Comparison of ENCODE assay signal across 22 cellular contexts in the genomic region with DNA sequence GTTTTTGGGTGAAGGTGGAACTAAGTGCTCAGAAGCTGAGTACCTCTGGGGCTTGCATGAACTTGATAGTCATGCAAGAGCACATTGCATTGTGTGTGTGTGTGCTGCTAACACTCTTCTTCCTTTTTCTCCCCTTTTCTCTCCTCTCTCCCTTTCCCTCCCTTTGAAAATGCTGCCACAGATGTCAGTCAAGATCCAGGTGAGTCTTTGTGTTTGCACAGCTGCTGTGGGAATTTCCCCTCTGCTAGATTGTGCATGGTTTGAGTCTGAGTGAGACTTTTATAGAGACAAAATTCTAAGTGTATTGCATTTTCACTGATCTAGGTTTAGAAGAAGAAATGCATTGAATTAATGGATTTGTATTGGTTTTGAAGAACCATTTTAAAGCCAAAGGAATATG.
DNase-seq lines count a peak whose midpoint lies in the region; ATAC-seq lines count a peak whose summit lies in the region.
"Had no signal": no experiment of that assay in that cellular context is flagged by ENCODE, and none has a peak within 500 bp of the region (broad histone marks: within the 10 kb centered on the region; RNA-seq: fewer than 3 reads in every experiment).

No MANE protein-coding gene starts in this region.

- ATAC-seq in sciatic nerve (no peak), GM18873 (IDR thresholded peaks at IDR 0.05; ENCODE audit: low FRiP score, unreplicated experiment) (no peak), left lobe of liver (no peak)
- ATAC-seq: activated T-cell treated with anti-CD3 and anti-CD28 coated beads, Interleukin-2, amount 50 U/mL, for 72 hours had no signal

- H3K4me1 Mint-ChIP-seq in activated T-helper 2 cell treated with anti-CD3 and anti-CD28 coated beads, Interferon-gamma antibody, Interleukin-2, Interleukin-4, amounts not matched to agents 10 μg/mL and 5 μg/mL and 100 μg/mL, durations not matched to agents 14 hours and 24 hours and 36 hours (ENCODE audit: low read depth) = peaks cover 6% of the 10 kb centered on the region
- H3K4me1 Mint-ChIP-seq: memory B cell had no signal

- intact Hi-C loops in activated T-helper 2 cell treated with anti-CD3 and anti-CD28 coated beads, Interferon-gamma antibody, Interleukin-2, Interleukin-4, amounts not matched to agents 10 μg/mL and 5 μg/mL and 100 μg/mL, durations not matched to agents 14 hours and 24 hours and 36 hours (cut with micrococcal nuclease) = no loop called here
- intact Hi-C loops in sciatic nerve (cut with DNase I) = no loop called here

- no peaks in the 10 kb centered on the region for H3K27me3 Mint-ChIP-seq in activated T-helper 2 cell treated with anti-CD3 and anti-CD28 coated beads, Interferon-gamma antibody, Interleukin-2, Interleukin-4, amounts not matched to agents 10 μg/mL and 5 μg/mL and 100 μg/mL, durations not matched to agents 14 hours and 24 hours and 36 hours (ENCODE audit: low read depth)
- H3K27me3 Mint-ChIP-seq: memory B cell had no signal

- H3K4me3 Mint-ChIP-seq in activated T-helper 2 cell treated with anti-CD3 and anti-CD28 coated beads, Interferon-gamma antibody, Interleukin-2, Interleukin-4, amounts not matched to agents 10 μg/mL and 5 μg/mL and 100 μg/mL, durations not matched to agents 14 hours and 24 hours and 36 hours (ENCODE audit: low read depth) = no peak overlapping the region
- H3K4me3 Mint-ChIP-seq: H9; memory B cell; stimulated activated naive CD8-positive, alpha-beta T cell treated with anti-CD3 and anti-CD28 coated beads, Interleukin-15, Interleukin-2, amounts not matched to agents 100 ng/mL and 50 ng/mL, for 24 hours had no signal

- H3K36me3 Mint-ChIP-seq in activated T-helper 2 cell treated with anti-CD3 and anti-CD28 coated beads, Interferon-gamma antibody, Interleukin-2, Interleukin-4, amounts not matched to agents 10 μg/mL and 5 μg/mL and 100 μg/mL, durations not matched to agents 14 hours and 24 hours and 36 hours (ENCODE audit: low read depth) = no peaks in the 10 kb centered on the region
- H3K36me3 Mint-ChIP-seq: memory B cell had no signal

- DNase-seq in COR-L47 (lab: John Stamatoyannopoulos, UW) = peak; percentile 48
- peak; percentile 49 for DNase-seq in NCI-H1092 (lab: John Stamatoyannopoulos, UW)
- peak; percentile 80 for DNase-seq in NCI-H2171 treated with DMSO at 0.1 percent for 48 hours (lab: John Stamatoyannopoulos, UW)
- no peak for DNase-seq in activated T-helper 2 cell treated with anti-CD3 and anti-CD28 coated beads, Interferon-gamma antibody, Interleukin-2, Interleukin-4, amounts not matched to agents 10 μg/mL and 5 μg/mL and 100 μg/mL, durations not matched to agents 14 hours and 24 hours and 36 hours (ENCODE audit: low spot score)
- no peak for DNase-seq in amniotic stem cell (lab: John Stamatoyannopoulos, UW)
- no peak for DNase-seq in sciatic nerve (ENCODE audit: low spot score)
- no peak for DNase-seq in left lobe of liver (ENCODE audit: low spot score)
- DNase-seq: activated CD4-positive, alpha-beta T cell treated with anti-CD3 and anti-CD28 coated beads for 48 hours; activated naive CD4-positive, alpha-beta T cell treated with anti-CD3 and anti-CD28 coated beads, Interleukin-2, amount 50 U/mL, for 16 hours; activated T-cell treated with anti-CD3 and anti-CD28 coated beads, Interleukin-2, amount 50 U/mL, for 72 hours; Caco-2; central memory CD4-positive, alpha-beta T cell; dermis blood vessel endothelial cell; H9; NCI-H2227 treated with DMSO at 0.1 percent for 48 hours; occipital lobe; retina; SK-N-SH; stimulated activated CD4-positive, alpha-beta T cell treated with anti-CD3 and anti-CD28 coated beads, Interleukin-4, amount 100 ng/mL, for 4 hours had no signal

- H3K27ac Mint-ChIP-seq in activated T-helper 2 cell treated with anti-CD3 and anti-CD28 coated beads, Interferon-gamma antibody, Interleukin-2, Interleukin-4, amounts not matched to agents 10 μg/mL and 5 μg/mL and 100 μg/mL, durations not matched to agents 14 hours and 24 hours and 36 hours = peak overlapping the region; percentile 20
- H3K27ac Mint-ChIP-seq: activated T-cell treated with anti-CD3 and anti-CD28 coated beads, Interleukin-2, amount 50 U/mL, for 72 hours; H9; memory B cell; stimulated activated naive CD8-positive, alpha-beta T cell treated with anti-CD3 and anti-CD28 coated beads, Interleukin-15, Interleukin-2, amounts not matched to agents 100 ng/mL and 50 ng/mL, for 24 hours had no signal

- H3K9me3 Mint-ChIP-seq in activated T-helper 2 cell treated with anti-CD3 and anti-CD28 coated beads, Interferon-gamma antibody, Interleukin-2, Interleukin-4, amounts not matched to agents 10 μg/mL and 5 μg/mL and 100 μg/mL, durations not matched to agents 14 hours and 24 hours and 36 hours = no peaks in the 10 kb centered on the region
- H3K9me3 Mint-ChIP-seq: activated T-cell treated with anti-CD3 and anti-CD28 coated beads, Interleukin-2, amount 50 U/mL, for 72 hours; memory B cell; stimulated activated naive CD8-positive, alpha-beta T cell treated with anti-CD3 and anti-CD28 coated beads, Interleukin-15, Interleukin-2, amounts not matched to agents 100 ng/mL and 50 ng/mL, for 24 hours had no signal

Comparison
In these comparisons a context has a peak if more than half of its experiments do, and no peak if none do; other contexts are left out.
1. DNase-seq: peak in COR-L47 (single experiment), NCI-H1092 (single experiment) and NCI-H2171 treated with DMSO at 0.1 percent for 48 hours (single experiment); none in activated T-helper 2 cell treated with anti-CD3 and anti-CD28 coated beads, Interferon-gamma antibody, Interleukin-2, Interleukin-4, amounts not matched to agents 10 μg/mL and 5 μg/mL and 100 μg/mL, durations not matched to agents 14 hours and 24 hours and 36 hours (single experiment), amniotic stem cell (single experiment), sciatic nerve (single experiment) and left lobe of liver (single experiment).